ENCODE assay signal across 19 cellular contexts in genomic region chr10:60762554-60762953, GRCh38. TPM values are rescaled to one million over a fixed set of nuclear protein-coding genes. Genes with fewer than 3 reads are reported as not detected.
A peak's percentile ranks its signal among the peaks of the same experiment; 100 is the strongest.
DNase-seq lines count a peak whose midpoint lies in the region; ATAC-seq, FAIRE-seq and TF ChIP-seq lines count a peak whose summit lies in the region.
"Had no signal": no experiment of that assay in that cellular context is flagged by ENCODE, and none has a peak within 500 bp of the region (broad histone marks: within the 10 kb centered on the region; RNA-seq: fewer than 3 reads in every experiment).

No MANE protein-coding gene starts in this region.

- in situ Hi-C loops in HAP-1 (cut with MboI; ENCODE audit: low sequenced_read_pairs): loop anchor here (25.0 kb wide), 1 partner anchor 275 kb away; no protein-coding TSS in a partner anchor

- DNase-seq in COR-L47 (lab: John Stamatoyannopoulos, UW) (peak; percentile 10), HAP-1 (ENCODE audit: low spot score in 2 of 2) (peak; percentile 29 to 54), WTC11 (ENCODE audit: low spot score) (peak; percentile 32), RCC 7860 (ENCODE audit: low spot score) (no peak)
- DNase-seq in stimulated activated CD8-positive, alpha-beta memory T cell treated with anti-CD3 and anti-CD28 coated beads, Interleukin-4, amount 100 ng/mL, for 48 hours: no peak
- no peak for DNase-seq in stimulated activated naive CD4-positive, alpha-beta T cell treated with Interleukin-2 at 50 U/mL for 16 hours (lab: John Stamatoyannopoulos, UW)
- DNase-seq: CD8-positive, alpha-beta T cell; HCEC 1CT; Karpas-422; NCI-H1436; NCI-H2081; NCI-H510A treated with DMSO at 0.1 percent for 48 hours had no signal

- H3K27ac ChIP-seq in iPS-20b (ENCODE audit: low read length): peak overlapping the region; percentile 25
- H3K27ac ChIP-seq: BLaER1, HL-60, RWPE1 had no signal

- H3K4me1 ChIP-seq in HAP-1 (no peaks in the 10 kb centered on the region), iPS-20b (ENCODE audit: insufficient read depth, low read length) (peaks cover 23% of the 10 kb centered on the region)
- H3K4me1 ChIP-seq: BLaER1 had no signal

- CTCF ChIA-PET in WTC11 (lab: Charles Lee): interaction anchor here (1.3 kb wide), 1 partner anchor 16 kb away, joined by 4 read pairs; the partner anchor contains the start of gene CDK1

- H3K9me3 ChIP-seq in HAP-1: peaks cover 2% of the 10 kb centered on the region; the same call in 1 of the 2 replicates
- no peaks in the 10 kb centered on the region for H3K9me3 ChIP-seq in iPS-20b (ENCODE audit: insufficient read depth, low read depth, low read length)
- H3K9me3 ChIP-seq: BLaER1 had no signal

- H3K4me3 ChIP-seq in HAP-1 (no peak overlapping the region), iPS-20b (ENCODE audit: low read length) (peak overlapping the region; percentile 42; the same call in 1 of the 2 replicates)
- H3K4me3 ChIP-seq: BLaER1 had no signal

- POLR2A ChIA-PET in WTC11 (lab: Charles Lee): interaction anchor here (0.7 kb wide), 1 partner anchor 10 kb away, joined by 3 read pairs; no protein-coding TSS in a partner anchor

- H3K27ac Mint-ChIP-seq in WTC11: peak overlapping the region; percentile 92
- H3K27ac Mint-ChIP-seq: CD8-positive, alpha-beta T cell had no signal

- ATAC-seq in WTC11 (peak; percentile 97), HG02571 (IDR thresholded peaks at IDR 0.05; ENCODE audit: unreplicated experiment) (no peak)
- ATAC-seq: CD8-positive, alpha-beta T cell had no signal

- H3K9ac ChIP-seq in iPS-20b (ENCODE audit: low read depth, low read length): no peak overlapping the region
- H3K9ac ChIP-seq: BLaER1 had no signal

- no peak overlapping the region for H3K4me3 Mint-ChIP-seq in WTC11
- H3K4me3 Mint-ChIP-seq: CD8-positive, alpha-beta T cell had no signal

- no peaks in the 10 kb centered on the region; the same call in none of the 2 replicates for H3K36me3 Mint-ChIP-seq in WTC11
- H3K36me3 Mint-ChIP-seq: CD8-positive, alpha-beta T cell; IgD-negative memory B cell had no signal

- peaks cover 17% of the 10 kb centered on the region for H3K9me3 Mint-ChIP-seq in WTC11
- H3K9me3 Mint-ChIP-seq: CD8-positive, alpha-beta T cell; IgD-negative memory B cell had no signal

- no peaks in the 10 kb centered on the region for H3K27me3 Mint-ChIP-seq in WTC11 (ENCODE audit: low read depth)
- H3K27me3 Mint-ChIP-seq: IgD-negative memory B cell had no signal

- FAIRE-seq in RCC 7860 (lab: Jason Lieb, UNC): no peak
- FAIRE-seq: D721Med had no signal

- H3K27me3 ChIP-seq in HAP-1 (ENCODE audit: low read depth) (no peaks in the 10 kb centered on the region), iPS-20b (ENCODE audit: insufficient read depth, low read length) (no peaks in the 10 kb centered on the region)
- H3K27me3 ChIP-seq: BLaER1 had no signal

- H3K4me1 Mint-ChIP-seq in WTC11: peaks cover 40% of the 10 kb centered on the region

- no peak for TF ChIP-seq CTCF in WTC11 (IDR thresholded peaks at IDR 0.05)

- H3K36me3 ChIP-seq in HAP-1 (replicated peaks) (no peaks in the 10 kb centered on the region), iPS-20b (ENCODE audit: insufficient read depth, low read depth, low read length) (no peaks in the 10 kb centered on the region)
- H3K36me3 ChIP-seq: BLaER1 had no signal

TF ChIP-seq in WTC11, 78 proteins besides CTCF, POLR2A, EP300 and RAD21 (continues in another document):
- no peak for TF ChIP-seq ARID4B (CRISPR knock-in tag; IDR thresholded peaks at IDR 0.05; ENCODE audit: borderline replicate concordance)
- TF ChIP-seq MXD4 (CRISPR knock-in tag; IDR thresholded peaks at IDR 0.05; ENCODE audit: borderline replicate concordance): no peak
- peak; percentile 100 for TF ChIP-seq ZNF416 (CRISPR knock-in tag; IDR thresholded peaks at IDR 0.05)
- no peak for TF ChIP-seq OVOL2 (CRISPR knock-in tag; IDR thresholded peaks at IDR 0.05; ENCODE audit: borderline replicate concordance)
- TF ChIP-seq NR1H2 (CRISPR knock-in tag; IDR thresholded peaks at IDR 0.05): no peak
- TF ChIP-seq NFYB (CRISPR knock-in tag; conservative IDR thresholded peaks at IDR 0.05; ENCODE audit: low read depth): no peak
- TF ChIP-seq GRHL2 (CRISPR knock-in tag; IDR thresholded peaks at IDR 0.05; ENCODE audit: insufficient replicate concordance, severe bottlenecking): no peak
- TF ChIP-seq JAZF1 (CRISPR knock-in tag; IDR thresholded peaks at IDR 0.05): no peak
- no peak for TF ChIP-seq CDX4 (CRISPR knock-in tag; IDR thresholded peaks at IDR 0.05; ENCODE audit: borderline replicate concordance)
- 0 out of 2 replicates have a peak, but pooled peaks have one; percentile 37 for TF ChIP-seq SP1 (CRISPR knock-in tag; conservative IDR thresholded peaks at IDR 0.05)
- no peak for TF ChIP-seq ATF2 (CRISPR knock-in tag; IDR thresholded peaks at IDR 0.05; ENCODE audit: borderline replicate concordance, low read depth)
- no peak for TF ChIP-seq KAT7 (CRISPR knock-in tag; IDR thresholded peaks at IDR 0.05; ENCODE audit: borderline replicate concordance)
- no peak for TF ChIP-seq RELA (CRISPR knock-in tag; IDR thresholded peaks at IDR 0.05; ENCODE audit: borderline replicate concordance)
- peak; percentile 44; the same call in 1 of the 2 replicates for TF ChIP-seq FOXK1 (CRISPR knock-in tag; IDR thresholded peaks at IDR 0.05)
- peak; percentile 63; the same call in 1 of the 2 replicates for TF ChIP-seq FOXP4 (CRISPR knock-in tag; IDR thresholded peaks at IDR 0.05)
- no peak for TF ChIP-seq IRF2 (CRISPR knock-in tag; IDR thresholded peaks at IDR 0.05; ENCODE audit: borderline replicate concordance, low read depth)
- TF ChIP-seq ZNF671 (CRISPR knock-in tag; IDR thresholded peaks at IDR 0.05): no peak
- peak; percentile 15; the same call in 1 of the 2 replicates for TF ChIP-seq ZNF423 (CRISPR knock-in tag; IDR thresholded peaks at IDR 0.05)
- no peak for TF ChIP-seq EMX1 (CRISPR knock-in tag; IDR thresholded peaks at IDR 0.05)
- no peak for TF ChIP-seq FOXP1 (CRISPR knock-in tag; IDR thresholded peaks at IDR 0.05; ENCODE audit: borderline replicate concordance)

RNA-seq across cellular contexts. Expression of gene CDK1, which starts 15.7 kb away (rescaled TPM):
- total RNA-seq in WTC11 (2021): 92.8 to 98.9 TPM (median 94.8 TPM) in 3 replicates

Comparison
In these comparisons a context has a peak if more than half of its experiments do, and no peak if none do; other contexts are left out.
1. DNase-seq: peak in COR-L47 (single experiment), HAP-1 (2 of 2) and WTC11 (single experiment); none in stimulated activated CD8-positive, alpha-beta memory T cell treated with anti-CD3 and anti-CD28 coated beads, Interleukin-4, amount 100 ng/mL, for 48 hours (single experiment), RCC 7860 (single experiment) and stimulated activated naive CD4-positive, alpha-beta T cell treated with Interleukin-2 at 50 U/mL for 16 hours (single experiment).